In the genomic region with DNA sequence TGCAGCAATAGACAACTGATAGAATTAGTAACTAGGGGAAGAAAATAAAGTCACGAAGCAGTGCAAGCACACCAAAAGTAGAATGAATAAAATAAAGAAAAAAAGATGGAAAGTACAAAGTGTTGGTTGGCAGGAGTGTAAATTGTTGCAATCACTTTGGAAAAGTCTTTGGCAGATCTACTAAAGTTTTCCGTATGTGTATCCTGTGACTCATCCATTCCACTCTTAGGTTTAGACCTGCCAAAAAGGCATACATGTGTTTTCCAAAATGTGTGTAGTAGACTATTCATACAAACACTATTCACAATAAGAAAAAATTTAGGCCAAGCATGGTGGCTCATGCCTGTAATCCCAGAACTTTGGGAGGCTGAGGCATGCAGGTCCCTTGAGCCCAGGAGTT, we compare ENCODE assay signal across 24 cellular contexts.
DNase-seq lines count a peak whose midpoint lies in the region; ATAC-seq and TF ChIP-seq lines count a peak whose summit lies in the region.
"Had no signal": no experiment of that assay in that cellular context is flagged by ENCODE, and none has a peak within 500 bp of the region (broad histone marks: within the 10 kb centered on the region; RNA-seq: fewer than 3 reads in every experiment).

No MANE protein-coding gene starts in this region.

- CTCF ChIA-PET in mammary epithelial cell (lab: Charles Lee; ENCODE audit: low non-redundant PET) = no interaction called here
- CTCF ChIA-PET in activated CD4-positive, alpha-beta memory T cell treated with anti-CD3 and anti-CD28 coated beads, Interleukin-2, amount 10 ng/mL, durations not matched to agents 7 days and 5 days (lab: Charles Lee) = no interaction called here
- CTCF ChIA-PET in OCI-LY7 (lab: Charles Lee; ENCODE audit: unreplicated experiment) = no interaction called here

- H4K20me1 ChIP-seq in mammary epithelial cell (ENCODE audit: insufficient read depth, low read length) (no peaks in the 10 kb centered on the region), OCI-LY7 (ENCODE audit: insufficient read depth, low read length) (no peaks in the 10 kb centered on the region)

- TF ChIP-seq CTCF in mammary epithelial cell (conservative IDR thresholded peaks at IDR 0.05 in 1 of 2, IDR thresholded peaks at IDR 0.05 in 1 of 2; ENCODE audit: extremely low read depth in 1 of 2, insufficient read depth in 1 of 2, low read depth in 1 of 2, low read length in 2 of 2) (no peak), fibroblast of villous mesenchyme (IDR thresholded peaks at IDR 0.05; ENCODE audit: insufficient read depth, low read depth, low read length) (no peak), OCI-LY7 (conservative IDR thresholded peaks at IDR 0.05; ENCODE audit: low read length) (no peak)

- H3K27me3 ChIP-seq in MG63 = no peaks in the 10 kb centered on the region
- no peaks in the 10 kb centered on the region for H3K27me3 ChIP-seq in mammary epithelial cell (ENCODE audit: insufficient read depth, low read length)
- H3K27me3 ChIP-seq: hepatocyte, upper lobe of left lung had no signal

- no peak for ATAC-seq in GM21381 (IDR thresholded peaks at IDR 0.05; ENCODE audit: unreplicated experiment)
- ATAC-seq: activated CD4-positive, alpha-beta T cell treated with anti-CD3 and anti-CD28 coated beads for 36 hours; mucosa of descending colon; stimulated activated effector memory CD8-positive, alpha-beta T cell treated with anti-CD3 and anti-CD28 coated beads, Interleukin-12 subunit alpha, Interleukin-12 subunit beta, amount 100 ng/mL, for 72 hours had no signal

- no peak overlapping the region for H2AFZ ChIP-seq in mammary epithelial cell (ENCODE audit: low read depth, low read length)
- no peak overlapping the region for H2AFZ ChIP-seq in OCI-LY7 (ENCODE audit: low read length)
- H2AFZ ChIP-seq: hepatocyte had no signal

- H3K4me1 Mint-ChIP-seq in activated CD4-positive, alpha-beta memory T cell treated with anti-CD3 and anti-CD28 coated beads, Interleukin-2, amount 10 ng/mL, durations not matched to agents 7 days and 5 days = no peaks in the 10 kb centered on the region
- H3K4me1 Mint-ChIP-seq: activated CD4-positive, alpha-beta T cell treated with anti-CD3 and anti-CD28 coated beads for 36 hours; stimulated activated effector memory CD8-positive, alpha-beta T cell treated with anti-CD3 and anti-CD28 coated beads, Interleukin-12 subunit alpha, Interleukin-12 subunit beta, amount 100 ng/mL, for 72 hours had no signal

- H3K27ac Mint-ChIP-seq in activated CD4-positive, alpha-beta memory T cell treated with anti-CD3 and anti-CD28 coated beads, Interleukin-2, amount 10 ng/mL, durations not matched to agents 7 days and 5 days = no peak overlapping the region
- H3K27ac Mint-ChIP-seq: activated CD4-positive, alpha-beta T cell treated with anti-CD3 and anti-CD28 coated beads for 36 hours; activated naive CD4-positive, alpha-beta T cell treated with anti-CD3 and anti-CD28 coated beads for 36 hours; endodermal cell; stimulated activated effector memory CD8-positive, alpha-beta T cell treated with anti-CD3 and anti-CD28 coated beads, Interleukin-12 subunit alpha, Interleukin-12 subunit beta, amount 100 ng/mL, for 72 hours; T-helper 1 cell treated with Interleukin-12 subunit alpha and Interleukin-12 subunit beta and Interleukin-4 antibody, amounts not matched to agents 30 μg/mL and 1 μg/mL, for 36 hours had no signal

- DNase-seq in A172 (ENCODE audit: low spot score) (peak; percentile 64), MG63 (peak; percentile 28), mammary epithelial cell (peak; percentile 81), fibroblast of villous mesenchyme (ENCODE audit: low read depth) (peak; percentile 17), G401 (ENCODE audit: low spot score) (no peak), OCI-LY7 (ENCODE audit: low spot score) (no peak)
- no peak for DNase-seq in activated CD4-positive, alpha-beta memory T cell treated with anti-CD3 and anti-CD28 coated beads, Interleukin-2, amount 10 ng/mL, durations not matched to agents 7 days and 5 days
- DNase-seq: 8988T; activated CD4-positive, alpha-beta T cell treated with anti-CD3 and anti-CD28 coated beads for 36 hours; activated CD8-positive, alpha-beta memory T cell treated with anti-CD3 and anti-CD28 coated beads, Interleukin-2, amount 50 U/mL, for 48 hours; activated naive CD4-positive, alpha-beta T cell treated with anti-CD3 and anti-CD28 coated beads for 36 hours; DMS79; endodermal cell; left cardiac atrium; mucosa of descending colon; NCI-H2081 treated with DMSO at 0.1 percent for 48 hours; NCI-H748 treated with DMSO at 0.1 percent for 48 hours; RPMI8226; small intestine; upper lobe of left lung had no signal

- peaks cover 10% of the 10 kb centered on the region for H3K9me3 Mint-ChIP-seq in activated CD4-positive, alpha-beta memory T cell treated with anti-CD3 and anti-CD28 coated beads, Interleukin-2, amount 10 ng/mL, durations not matched to agents 7 days and 5 days
- H3K9me3 Mint-ChIP-seq: activated naive CD4-positive, alpha-beta T cell treated with anti-CD3 and anti-CD28 coated beads for 36 hours had no signal

- H3K4me2 ChIP-seq in mammary epithelial cell (ENCODE audit: insufficient read depth, low read depth, low read length) (peak overlapping the region; percentile 41), OCI-LY7 (ENCODE audit: low read length) (no peak overlapping the region)
- H3K4me2 ChIP-seq: hepatocyte had no signal

- H3K9me2 ChIP-seq in OCI-LY7 (ENCODE audit: insufficient read depth, low read length) = no peaks in the 10 kb centered on the region

- BruUV-seq in mammary epithelial cell (replicated peaks; lab: Mats Ljungman, UMichigan) (no TSS peak), OCI-LY7 (replicated peaks; lab: Mats Ljungman, UMichigan) (no TSS peak)

- H3K4me3 Mint-ChIP-seq in activated CD4-positive, alpha-beta memory T cell treated with anti-CD3 and anti-CD28 coated beads, Interleukin-2, amount 10 ng/mL, durations not matched to agents 7 days and 5 days = no peak overlapping the region
- H3K4me3 Mint-ChIP-seq: activated CD4-positive, alpha-beta T cell treated with anti-CD3 and anti-CD28 coated beads for 36 hours; activated naive CD4-positive, alpha-beta T cell treated with anti-CD3 and anti-CD28 coated beads for 36 hours; endodermal cell; stimulated activated effector memory CD8-positive, alpha-beta T cell treated with anti-CD3 and anti-CD28 coated beads, Interleukin-12 subunit alpha, Interleukin-12 subunit beta, amount 100 ng/mL, for 72 hours; T-helper 1 cell treated with Interleukin-12 subunit alpha and Interleukin-12 subunit beta and Interleukin-4 antibody, amounts not matched to agents 30 μg/mL and 1 μg/mL, for 36 hours had no signal

- 0% methylated on average over 2 of the region's 2 CpGs for WGBS in mammary epithelial cell (ENCODE audit: low coverage, missing lambda C conversion rate)

- in situ Hi-C loops in mammary epithelial cell (cut with MboI; ENCODE audit: low sequenced_read_pairs in 2 of 2) (no loop called here), G401 (cut with HindIII; ENCODE audit: low sequenced_read_pairs) (no loop called here)

- H3K27ac ChIP-seq in mammary epithelial cell (ENCODE audit: insufficient read depth, low read depth, low read length) (peak overlapping the region; percentile 18), OCI-LY7 (ENCODE audit: low read depth, low read length, poor library complexity, severe bottlenecking) (no peak overlapping the region)
- H3K27ac ChIP-seq: hepatocyte, upper lobe of left lung had no signal

- dilution Hi-C loops in mammary epithelial cell (cut with HindIII; ENCODE audit: low sequenced_read_pairs) = no loop called here

- intact Hi-C loops in mammary epithelial cell (cut with micrococcal nuclease) (no loop called here), OCI-LY7 (cut with micrococcal nuclease; ENCODE audit: unreplicated experiment) (no loop called here)

- POLR2A ChIA-PET in activated CD4-positive, alpha-beta memory T cell treated with anti-CD3 and anti-CD28 coated beads, Interleukin-2, amount 10 ng/mL, durations not matched to agents 7 days and 5 days (lab: Charles Lee) = no interaction called here
- POLR2A ChIA-PET in OCI-LY7 (lab: Charles Lee) = interaction anchor here (0.7 kb wide), 1 partner anchor 924 kb away, joined by 3 read pairs; no protein-coding TSS in a partner anchor

- no peaks in the 10 kb centered on the region for H3K36me3 Mint-ChIP-seq in activated CD4-positive, alpha-beta memory T cell treated with anti-CD3 and anti-CD28 coated beads, Interleukin-2, amount 10 ng/mL, durations not matched to agents 7 days and 5 days (ENCODE audit: low read depth)
- H3K36me3 Mint-ChIP-seq: stimulated activated effector memory CD8-positive, alpha-beta T cell treated with anti-CD3 and anti-CD28 coated beads, Interleukin-12 subunit alpha, Interleukin-12 subunit beta, amount 100 ng/mL, for 72 hours had no signal

- H3K9me3 ChIP-seq in MG63 = peaks cover 8% of the 10 kb centered on the region; the same call in 1 of the 2 replicates
- H3K9me3 ChIP-seq in mammary epithelial cell (replicated peaks; ENCODE audit: insufficient read depth, low read length) = peaks cover 2% of the 10 kb centered on the region
- H3K9me3 ChIP-seq in OCI-LY7 (ENCODE audit: low read length) = no peaks in the 10 kb centered on the region
- H3K9me3 ChIP-seq: upper lobe of left lung had no signal

- H3K4me3 ChIP-seq in MG63 (no peak overlapping the region), mammary epithelial cell (replicated peaks in 1 of 3; ENCODE audit: insufficient read depth in 1 of 3, low read depth in 2 of 3, low read length in 3 of 3) (no peak overlapping the region), fibroblast of villous mesenchyme (ENCODE audit: low read depth, low read length) (no peak overlapping the region), OCI-LY7 (ENCODE audit: low read depth, low read length, poor library complexity, severe bottlenecking) (no peak overlapping the region)
- H3K4me3 ChIP-seq: hepatocyte, mucosa of descending colon, upper lobe of left lung had no signal

- peaks cover 9% of the 10 kb centered on the region for H3K4me1 ChIP-seq in mammary epithelial cell (ENCODE audit: insufficient read depth, low read length)
- no peaks in the 10 kb centered on the region for H3K4me1 ChIP-seq in OCI-LY7 (ENCODE audit: insufficient read depth, low read length, poor library complexity, severe bottlenecking)
- H3K4me1 ChIP-seq: upper lobe of left lung had no signal

- H3K9ac ChIP-seq in mammary epithelial cell (ENCODE audit: insufficient read depth, low read length) = no peak overlapping the region

- H3K27me3 Mint-ChIP-seq in activated CD4-positive, alpha-beta memory T cell treated with anti-CD3 and anti-CD28 coated beads, Interleukin-2, amount 10 ng/mL, durations not matched to agents 7 days and 5 days = no peaks in the 10 kb centered on the region
- H3K27me3 Mint-ChIP-seq: activated CD4-positive, alpha-beta T cell treated with anti-CD3 and anti-CD28 coated beads for 36 hours had no signal

- H3K79me2 ChIP-seq in mammary epithelial cell (ENCODE audit: insufficient read depth, low read length) (peaks cover 24% of the 10 kb centered on the region), OCI-LY7 (ENCODE audit: insufficient read depth, low read depth, low read length) (no peaks in the 10 kb centered on the region)
- H3K79me2 ChIP-seq: hepatocyte had no signal

- H3K36me3 ChIP-seq in MG63 (no peaks in the 10 kb centered on the region), mammary epithelial cell (ENCODE audit: insufficient read depth, low read length) (peaks cover 2% of the 10 kb centered on the region), OCI-LY7 (ENCODE audit: insufficient read depth, low read length) (no peaks in the 10 kb centered on the region)
- H3K36me3 ChIP-seq: upper lobe of left lung had no signal

Comparison
In these comparisons a context has a peak if more than half of its experiments do, and no peak if none do; other contexts are left out.
1. DNase-seq: peak in A172 (single experiment), MG63 (single experiment), mammary epithelial cell (single experiment) and fibroblast of villous mesenchyme (single experiment); none in activated CD4-positive, alpha-beta memory T cell treated with anti-CD3 and anti-CD28 coated beads, Interleukin-2, amount 10 ng/mL, durations not matched to agents 7 days and 5 days (single experiment), G401 (single experiment) and OCI-LY7 (single experiment).